In genomic region chr15:38174691-38175090, GRCh38 we compare ENCODE assay signal across 1 cellular context.
TF ChIP-seq lines count a peak whose summit lies in the region.

No MANE protein-coding gene starts in this region.

TF ChIP-seq in H1, 55 proteins besides CTCF, POLR2A, EP300 and RAD21 (continued from another document):
- TF ChIP-seq RNF2 (IDR thresholded peaks at IDR 0.05; ENCODE audit: borderline replicate concordance, low read depth, low read length, missing control alignments, poor library complexity, severe bottlenecking), result no peak
- TF ChIP-seq BACH1 (IDR thresholded peaks at IDR 0.05; ENCODE audit: low read length), result no peak
- TF ChIP-seq JUND (IDR thresholded peaks at IDR 0.05; ENCODE audit: low read length), result no peak
- TF ChIP-seq ZNF274 (IDR thresholded peaks at IDR 0.05; ENCODE audit: borderline replicate concordance, extremely low read depth, low read length), result no peak
- TF ChIP-seq ATF2 (IDR thresholded peaks at IDR 0.05; ENCODE audit: low read length), result no peak
- TF ChIP-seq CBX8 (IDR thresholded peaks at IDR 0.05; ENCODE audit: borderline replicate concordance, low read depth, low read length), result no peak
- no peak for TF ChIP-seq SUZ12 (IDR thresholded peaks at IDR 0.05; ENCODE audit: low read length)
- no peak for TF ChIP-seq USF2 (IDR thresholded peaks at IDR 0.05; ENCODE audit: low read length)
- TF ChIP-seq, protein P1, sequence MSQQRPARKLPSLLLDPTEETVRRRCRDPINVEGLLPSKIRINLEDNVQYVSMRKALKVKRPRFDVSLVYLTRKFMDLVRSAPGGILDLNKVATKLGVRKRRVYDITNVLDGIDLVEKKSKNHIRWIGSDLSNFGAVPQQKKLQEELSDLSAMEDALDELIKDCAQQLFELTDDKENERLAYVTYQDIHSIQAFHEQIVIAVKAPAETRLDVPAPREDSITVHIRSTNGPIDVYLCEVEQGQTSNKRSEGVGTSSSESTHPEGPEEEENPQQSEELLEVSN (IDR thresholded peaks at IDR 0.05), result no peak
- TF ChIP-seq BRCA1 (IDR thresholded peaks at IDR 0.05; ENCODE audit: low read depth, low read length), result no peak
